In the genomic region with DNA sequence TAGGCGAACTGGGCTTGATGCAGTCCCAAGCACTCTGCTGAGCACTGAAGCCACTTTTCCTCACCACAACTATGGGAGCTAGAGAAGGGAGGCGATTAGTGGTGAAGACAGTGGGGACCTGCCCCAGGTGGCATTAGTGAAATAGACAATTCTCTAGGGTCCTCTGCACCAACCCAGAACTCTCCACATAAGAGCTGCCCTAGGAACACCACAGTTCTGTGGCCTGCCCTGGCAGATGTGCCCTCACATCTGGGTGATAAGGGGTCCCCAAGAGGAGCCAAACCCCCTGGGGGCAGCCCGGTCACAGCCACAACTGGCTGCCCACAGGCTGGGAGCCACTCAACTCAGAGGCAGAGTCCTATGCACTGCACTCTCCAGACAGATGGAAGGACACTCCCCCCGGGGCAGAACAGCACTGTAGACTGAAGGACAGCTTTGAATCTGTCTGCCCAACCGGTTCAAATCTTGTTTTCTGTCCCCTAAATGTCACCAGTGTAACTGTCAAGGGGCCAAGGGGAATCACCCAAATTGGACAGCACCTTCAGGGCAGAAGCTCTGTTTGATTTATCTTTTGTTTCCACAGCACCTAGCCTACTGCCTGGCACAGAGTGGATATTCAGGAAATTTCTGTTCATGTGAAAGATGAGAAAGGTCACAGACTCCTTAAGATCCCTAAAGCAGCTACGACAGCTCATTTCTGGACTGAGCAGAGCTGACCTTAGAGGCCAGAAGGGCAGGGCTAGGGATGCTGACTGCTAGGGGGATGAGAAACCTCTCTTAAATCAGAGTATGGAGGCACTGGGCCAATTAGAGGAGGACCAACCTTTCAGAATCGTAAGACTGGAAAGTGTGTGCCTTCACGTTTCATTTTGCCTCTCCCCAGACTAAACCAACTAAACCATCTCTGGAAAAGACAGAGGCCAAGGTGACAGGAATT, we compare ENCODE assay signal across 3 cellular contexts.
A peak's percentile ranks its signal among the peaks of the same experiment; 100 is the strongest.
TF ChIP-seq lines count a peak whose summit lies in the region.

No MANE protein-coding gene starts in this region.

TF ChIP-seq in SK-N-SH treated with all-trans-retinoic acid at 6 μM for 48 hours, 23 proteins besides CTCF, POLR2A, EP300 and RAD21:
- TF ChIP-seq RARB (CRISPR knock-in tag; IDR thresholded peaks at IDR 0.05) (no peak), PPARA (CRISPR knock-in tag; IDR thresholded peaks at IDR 0.05; ENCODE audit: borderline replicate concordance) (no peak), ZNF70 (CRISPR knock-in tag; IDR thresholded peaks at IDR 0.05) (no peak)
TF ChIP-seq in SK-N-SH treated with all-trans-retinoic acid at 6 μM for 48 hours: peak in this region for 0.

TF ChIP-seq in SK-N-SH, 30 proteins besides CTCF, POLR2A, EP300 and RAD21:
- TF ChIP-seq, protein P1, sequence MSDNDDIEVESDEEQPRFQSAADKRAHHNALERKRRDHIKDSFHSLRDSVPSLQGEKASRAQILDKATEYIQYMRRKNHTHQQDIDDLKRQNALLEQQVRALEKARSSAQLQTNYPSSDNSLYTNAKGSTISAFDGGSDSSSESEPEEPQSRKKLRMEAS (IDR thresholded peaks at IDR 0.05; ENCODE audit: low read depth) = no peak
- no peak for TF ChIP-seq GATA2 (CRISPR knock-in tag; IDR thresholded peaks at IDR 0.05)
- TF ChIP-seq JUND (IDR thresholded peaks at IDR 0.05) = no peak
- no peak for TF ChIP-seq CHD2 (IDR thresholded peaks at IDR 0.05; ENCODE audit: low read length, partially characterized antibody)
- TF ChIP-seq MEF2A (IDR thresholded peaks at IDR 0.05; ENCODE audit: borderline replicate concordance, low read depth) = no peak
- TF ChIP-seq, protein P2, sequence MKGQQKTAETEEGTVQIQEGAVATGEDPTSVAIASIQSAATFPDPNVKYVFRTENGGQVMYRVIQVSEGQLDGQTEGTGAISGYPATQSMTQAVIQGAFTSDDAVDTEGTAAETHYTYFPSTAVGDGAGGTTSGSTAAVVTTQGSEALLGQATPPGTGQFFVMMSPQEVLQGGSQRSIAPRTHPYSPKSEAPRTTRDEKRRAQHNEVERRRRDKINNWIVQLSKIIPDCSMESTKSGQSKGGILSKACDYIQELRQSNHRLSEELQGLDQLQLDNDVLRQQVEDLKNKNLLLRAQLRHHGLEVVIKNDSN (IDR thresholded peaks at IDR 0.05; ENCODE audit: borderline replicate concordance, low read depth) = no peak
- TF ChIP-seq, protein P3, sequence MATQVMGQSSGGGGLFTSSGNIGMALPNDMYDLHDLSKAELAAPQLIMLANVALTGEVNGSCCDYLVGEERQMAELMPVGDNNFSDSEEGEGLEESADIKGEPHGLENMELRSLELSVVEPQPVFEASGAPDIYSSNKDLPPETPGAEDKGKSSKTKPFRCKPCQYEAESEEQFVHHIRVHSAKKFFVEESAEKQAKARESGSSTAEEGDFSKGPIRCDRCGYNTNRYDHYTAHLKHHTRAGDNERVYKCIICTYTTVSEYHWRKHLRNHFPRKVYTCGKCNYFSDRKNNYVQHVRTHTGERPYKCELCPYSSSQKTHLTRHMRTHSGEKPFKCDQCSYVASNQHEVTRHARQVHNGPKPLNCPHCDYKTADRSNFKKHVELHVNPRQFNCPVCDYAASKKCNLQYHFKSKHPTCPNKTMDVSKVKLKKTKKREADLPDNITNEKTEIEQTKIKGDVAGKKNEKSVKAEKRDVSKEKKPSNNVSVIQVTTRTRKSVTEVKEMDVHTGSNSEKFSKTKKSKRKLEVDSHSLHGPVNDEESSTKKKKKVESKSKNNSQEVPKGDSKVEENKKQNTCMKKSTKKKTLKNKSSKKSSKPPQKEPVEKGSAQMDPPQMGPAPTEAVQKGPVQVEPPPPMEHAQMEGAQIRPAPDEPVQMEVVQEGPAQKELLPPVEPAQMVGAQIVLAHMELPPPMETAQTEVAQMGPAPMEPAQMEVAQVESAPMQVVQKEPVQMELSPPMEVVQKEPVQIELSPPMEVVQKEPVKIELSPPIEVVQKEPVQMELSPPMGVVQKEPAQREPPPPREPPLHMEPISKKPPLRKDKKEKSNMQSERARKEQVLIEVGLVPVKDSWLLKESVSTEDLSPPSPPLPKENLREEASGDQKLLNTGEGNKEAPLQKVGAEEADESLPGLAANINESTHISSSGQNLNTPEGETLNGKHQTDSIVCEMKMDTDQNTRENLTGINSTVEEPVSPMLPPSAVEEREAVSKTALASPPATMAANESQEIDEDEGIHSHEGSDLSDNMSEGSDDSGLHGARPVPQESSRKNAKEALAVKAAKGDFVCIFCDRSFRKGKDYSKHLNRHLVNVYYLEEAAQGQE (IDR thresholded peaks at IDR 0.05; ENCODE audit: low read depth, low read length) = no peak
- no peak for TF ChIP-seq FOXM1 (IDR thresholded peaks at IDR 0.05; ENCODE audit: low read depth)
- TF ChIP-seq SIN3A (IDR thresholded peaks at IDR 0.05; ENCODE audit: borderline replicate concordance, low read depth, low read length) = no peak
- TF ChIP-seq TCF12 (IDR thresholded peaks at IDR 0.05) = no peak
- no peak for TF ChIP-seq MXI1 (IDR thresholded peaks at IDR 0.05; ENCODE audit: low read depth, low read length)
- no peak for TF ChIP-seq RFX5 (IDR thresholded peaks at IDR 0.05; ENCODE audit: low read length)
- TF ChIP-seq FOSL2 (IDR thresholded peaks at IDR 0.05; ENCODE audit: borderline replicate concordance, low read depth) = no peak
- no peak for TF ChIP-seq RXRA (IDR thresholded peaks at IDR 0.05; ENCODE audit: borderline replicate concordance, low read depth)
TF ChIP-seq in SK-N-SH: peak in this region for 0.

TF ChIP-seq in GM12878, 131 proteins besides CTCF, POLR2A, EP300 and RAD21:
- TF ChIP-seq RUNX3 (IDR thresholded peaks at IDR 0.05; ENCODE audit: low read length) = 0 out of 2 replicates have a peak, but pooled peaks have one; percentile 24
- TF ChIP-seq, protein P3 (IDR thresholded peaks at IDR 0.05; ENCODE audit: low read depth, low read length) = peak; percentile 58; the same call in 1 of the 2 replicates
- TF ChIP-seq JUNB (IDR thresholded peaks at IDR 0.05) = no peak
- TF ChIP-seq, protein P4, sequence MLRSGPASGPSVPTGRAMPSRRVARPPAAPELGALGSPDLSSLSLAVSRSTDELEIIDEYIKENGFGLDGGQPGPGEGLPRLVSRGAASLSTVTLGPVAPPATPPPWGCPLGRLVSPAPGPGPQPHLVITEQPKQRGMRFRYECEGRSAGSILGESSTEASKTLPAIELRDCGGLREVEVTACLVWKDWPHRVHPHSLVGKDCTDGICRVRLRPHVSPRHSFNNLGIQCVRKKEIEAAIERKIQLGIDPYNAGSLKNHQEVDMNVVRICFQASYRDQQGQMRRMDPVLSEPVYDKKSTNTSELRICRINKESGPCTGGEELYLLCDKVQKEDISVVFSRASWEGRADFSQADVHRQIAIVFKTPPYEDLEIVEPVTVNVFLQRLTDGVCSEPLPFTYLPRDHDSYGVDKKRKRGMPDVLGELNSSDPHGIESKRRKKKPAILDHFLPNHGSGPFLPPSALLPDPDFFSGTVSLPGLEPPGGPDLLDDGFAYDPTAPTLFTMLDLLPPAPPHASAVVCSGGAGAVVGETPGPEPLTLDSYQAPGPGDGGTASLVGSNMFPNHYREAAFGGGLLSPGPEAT (IDR thresholded peaks at IDR 0.05; ENCODE audit: low read depth) = 0 out of 2 replicates have a peak, but pooled peaks have one; percentile 6
- TF ChIP-seq MEF2B (IDR thresholded peaks at IDR 0.05; ENCODE audit: partially characterized antibody, poor library complexity, severe bottlenecking) = peak; percentile 75
- TF ChIP-seq, protein P5, sequence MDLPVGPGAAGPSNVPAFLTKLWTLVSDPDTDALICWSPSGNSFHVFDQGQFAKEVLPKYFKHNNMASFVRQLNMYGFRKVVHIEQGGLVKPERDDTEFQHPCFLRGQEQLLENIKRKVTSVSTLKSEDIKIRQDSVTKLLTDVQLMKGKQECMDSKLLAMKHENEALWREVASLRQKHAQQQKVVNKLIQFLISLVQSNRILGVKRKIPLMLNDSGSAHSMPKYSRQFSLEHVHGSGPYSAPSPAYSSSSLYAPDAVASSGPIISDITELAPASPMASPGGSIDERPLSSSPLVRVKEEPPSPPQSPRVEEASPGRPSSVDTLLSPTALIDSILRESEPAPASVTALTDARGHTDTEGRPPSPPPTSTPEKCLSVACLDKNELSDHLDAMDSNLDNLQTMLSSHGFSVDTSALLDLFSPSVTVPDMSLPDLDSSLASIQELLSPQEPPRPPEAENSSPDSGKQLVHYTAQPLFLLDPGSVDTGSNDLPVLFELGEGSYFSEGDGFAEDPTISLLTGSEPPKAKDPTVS (IDR thresholded peaks at IDR 0.05; ENCODE audit: low read depth, low read length) = no peak
- TF ChIP-seq RELA (IDR thresholded peaks at IDR 0.05; ENCODE audit: borderline replicate concordance, partially characterized antibody) = peak; percentile 15
- TF ChIP-seq IKZF2 (IDR thresholded peaks at IDR 0.05) = 0 out of 4 replicates have a peak, but pooled peaks of 1 of the 2 experiments have one; percentile 4
